ENCODE assay signal across 13 cellular contexts in genomic region chr14:96635850-96636249, GRCh38.
"Had no signal": no experiment of that assay in that cellular context is flagged by ENCODE, and none has a peak within 500 bp of the region (broad histone marks: within the 10 kb centered on the region; RNA-seq: fewer than 3 reads in every experiment).

No MANE protein-coding gene starts in this region.

- H3K27ac ChIP-seq: VCaP had no signal

- ATAC-seq: activated CD8-positive, alpha-beta T cell treated with anti-CD3 and anti-CD28 coated beads, Interleukin-2, amount 10 ng/mL, durations not matched to agents 7 days and 5 days; activated naive CD8-positive, alpha-beta T cell treated with anti-CD3 and anti-CD28 coated beads, Interleukin-2, amount 50 U/mL, for 24 hours; activated T-helper 17 cell treated with anti-CD3 and anti-CD28 coated beads, Interleukin-2, amount 50 U/mL, for 72 hours; effector memory CD8-positive, alpha-beta T cell; left cardiac atrium; stimulated activated effector memory CD8-positive, alpha-beta T cell treated with anti-CD3 and anti-CD28 coated beads, Interleukin-12 subunit alpha, Interleukin-12 subunit beta, amount 100 ng/mL, for 72 hours had no signal

- FAIRE-seq: urothelium cell line had no signal

- DNase-seq: activated CD8-positive, alpha-beta T cell treated with anti-CD3 and anti-CD28 coated beads, Interleukin-2, amount 10 ng/mL, durations not matched to agents 7 days and 5 days; activated naive CD4-positive, alpha-beta T cell treated with anti-CD3 and anti-CD28 coated beads for 36 hours; activated naive CD8-positive, alpha-beta T cell treated with anti-CD3 and anti-CD28 coated beads, Interleukin-2, amount 50 U/mL, for 24 hours; effector memory CD8-positive, alpha-beta T cell; foreskin melanocyte; left cardiac atrium; midbrain; stimulated activated CD4-positive, alpha-beta T cell treated with anti-CD3 and anti-CD28 coated beads, Interleukin-2, amount 100 ng/mL, for 24 hours; T-helper 9 cell had no signal
